8 cellular contexts compared by ENCODE assay signal in the genomic region with DNA sequence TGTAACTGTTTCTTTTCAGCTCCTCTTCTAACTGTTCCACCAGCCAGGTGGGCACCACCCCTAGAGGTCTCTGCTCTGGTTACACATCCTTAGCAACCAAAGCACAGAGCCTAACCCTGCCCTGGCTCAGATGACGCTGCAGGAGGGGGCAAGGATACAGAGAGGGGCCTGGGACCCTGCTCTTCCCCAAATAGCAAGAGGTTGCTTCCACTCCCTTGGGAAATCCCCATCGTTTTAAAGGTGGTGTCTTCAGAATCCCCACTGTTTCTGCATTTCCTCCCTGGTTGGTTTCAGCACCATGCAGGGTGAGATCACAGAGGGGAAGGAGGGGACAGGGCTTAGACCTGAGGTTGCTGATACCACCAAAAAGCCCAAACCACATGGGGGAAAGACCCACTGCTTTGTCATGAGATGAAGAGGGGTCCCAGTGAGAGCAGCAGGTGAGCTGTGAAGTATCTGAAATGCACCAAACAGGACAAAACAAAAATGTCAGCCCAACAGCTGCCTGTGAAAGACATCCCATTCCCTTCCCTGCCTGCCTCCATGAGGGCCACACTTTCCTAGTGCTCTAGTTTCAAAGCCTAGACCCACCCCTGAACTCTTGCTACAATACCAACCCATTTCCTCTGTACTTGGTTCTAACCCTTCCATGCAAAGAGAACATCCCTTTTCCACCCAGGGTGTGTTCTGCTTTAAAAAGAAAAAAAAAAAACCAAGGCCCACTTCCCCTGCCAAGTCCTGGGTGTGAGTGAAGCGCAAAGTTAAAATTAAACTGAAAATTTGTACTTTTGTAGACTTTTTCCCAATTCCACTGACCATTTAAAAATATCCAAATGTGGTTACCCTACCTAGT. TPM values are rescaled to one million over a fixed set of nuclear protein-coding genes. Genes with fewer than 3 reads are reported as not detected.
DNase-seq lines count a peak whose midpoint lies in the region; ATAC-seq, FAIRE-seq and TF ChIP-seq lines count a peak whose summit lies in the region.
"Had no signal": no experiment of that assay in that cellular context is flagged by ENCODE, and none has a peak within 500 bp of the region (broad histone marks: within the 10 kb centered on the region; RNA-seq: fewer than 3 reads in every experiment).

No MANE protein-coding gene starts in this region.

- no peak for FAIRE-seq in H54 (lab: Jason Lieb, UNC)
- FAIRE-seq: TTC549 had no signal

- CTCF ChIA-PET in activated CD4-positive, alpha-beta memory T cell treated with anti-CD3 and anti-CD28 coated beads, Interleukin-2, amount 10 ng/mL, durations not matched to agents 7 days and 5 days (lab: Charles Lee), result interaction anchor here (1.0 kb wide), 1 partner anchor 37 kb away, joined by 3 read pairs; no protein-coding TSS in a partner anchor

- H3K4me2 ChIP-seq in neuronal stem cell (ENCODE audit: insufficient read depth, low read length, poor library complexity, severe bottlenecking), result no peak overlapping the region

- H3K36me3 ChIP-seq in neuronal stem cell (replicated peaks in 1 of 2; ENCODE audit: control insufficient read depth in 2 of 2, insufficient read depth in 2 of 2, low read length in 2 of 2), result peaks cover 13 to 88% of the 10 kb centered on the region in 2 donors

- no peak overlapping the region for H2AK5ac ChIP-seq in neuronal stem cell (ENCODE audit: low read depth, low read length)

- ATAC-seq in GM19372 (IDR thresholded peaks at IDR 0.05; ENCODE audit: low read depth, unreplicated experiment) (peak; percentile 51), HG03378 (IDR thresholded peaks at IDR 0.05; ENCODE audit: unreplicated experiment) (peak; percentile 62)

- no peak overlapping the region for H2AFZ ChIP-seq in neuronal stem cell (ENCODE audit: low read length)

- H4K91ac ChIP-seq in neuronal stem cell (ENCODE audit: low read depth, low read length, poor library complexity), result no peak overlapping the region

- no peak overlapping the region for H2BK5ac ChIP-seq in neuronal stem cell (ENCODE audit: low read length)

- no peaks in the 10 kb centered on the region for H3K9me3 ChIP-seq in neuronal stem cell (replicated peaks in 1 of 2; ENCODE audit: control insufficient read depth in 2 of 2, insufficient read depth in 1 of 2, low read depth in 1 of 2, low read length in 2 of 2)

- H3K4me1 Mint-ChIP-seq in activated CD4-positive, alpha-beta memory T cell treated with anti-CD3 and anti-CD28 coated beads, Interleukin-2, amount 10 ng/mL, durations not matched to agents 7 days and 5 days, result peaks cover 72% of the 10 kb centered on the region

- no peak overlapping the region for H4K8ac ChIP-seq in neuronal stem cell (ENCODE audit: low read depth, low read length)

- H3K9ac ChIP-seq in neuronal stem cell (ENCODE audit: low read depth, low read length, poor library complexity), result no peak overlapping the region

- H2BK15ac ChIP-seq in neuronal stem cell (ENCODE audit: low read length), result no peak overlapping the region

- H3K36me3 Mint-ChIP-seq in activated CD4-positive, alpha-beta memory T cell treated with anti-CD3 and anti-CD28 coated beads, Interleukin-2, amount 10 ng/mL, durations not matched to agents 7 days and 5 days (ENCODE audit: low read depth), result peaks cover 28% of the 10 kb centered on the region

- H3K27me3 Mint-ChIP-seq in activated CD4-positive, alpha-beta memory T cell treated with anti-CD3 and anti-CD28 coated beads, Interleukin-2, amount 10 ng/mL, durations not matched to agents 7 days and 5 days, result no peaks in the 10 kb centered on the region

- no peak overlapping the region for H3K27ac ChIP-seq in neuronal stem cell (replicated peaks; ENCODE audit: low read length)

- H3K27me3 ChIP-seq in neuronal stem cell (ENCODE audit: control insufficient read depth in 3 of 3, insufficient read depth in 3 of 3, low read depth in 1 of 3, low read length in 3 of 3), result no peaks in the 10 kb centered on the region

- peaks cover 13% of the 10 kb centered on the region for H3K79me1 ChIP-seq in neuronal stem cell (ENCODE audit: low read depth, low read length)

- no peak overlapping the region for H3K23ac ChIP-seq in neuronal stem cell (ENCODE audit: low read depth, low read length, poor library complexity)

- H3K4me1 ChIP-seq in neuronal stem cell (ENCODE audit: control insufficient read depth in 2 of 2, insufficient read depth in 1 of 2, low read depth in 1 of 2, low read length in 2 of 2), result peaks cover 26 to 52% of the 10 kb centered on the region in 2 donors

- no peak overlapping the region for H3K14ac ChIP-seq in neuronal stem cell (ENCODE audit: low read length)

- H2BK12ac ChIP-seq in neuronal stem cell (ENCODE audit: low read length), result no peak overlapping the region

- no peak overlapping the region for H2BK120ac ChIP-seq in neuronal stem cell (ENCODE audit: low read depth, low read length)

- peak overlapping the region; percentile 88 for H3K27ac Mint-ChIP-seq in activated CD4-positive, alpha-beta memory T cell treated with anti-CD3 and anti-CD28 coated beads, Interleukin-2, amount 10 ng/mL, durations not matched to agents 7 days and 5 days

- peak overlapping the region; percentile 24 for H3K4me3 Mint-ChIP-seq in activated CD4-positive, alpha-beta memory T cell treated with anti-CD3 and anti-CD28 coated beads, Interleukin-2, amount 10 ng/mL, durations not matched to agents 7 days and 5 days

- POLR2A ChIA-PET in activated CD4-positive, alpha-beta memory T cell treated with anti-CD3 and anti-CD28 coated beads, Interleukin-2, amount 10 ng/mL, durations not matched to agents 7 days and 5 days (lab: Charles Lee), result interaction anchor here (0.6 to 6.3 kb wide), 6 partner anchors 23 to 583 kb away, joined by 3 to 97 read pairs (median 3); a partner anchor contains a TSS

- no CpG with 5 or more reads among the region's 3 CpGs for WGBS in neuronal stem cell (ENCODE audit: extremely low coverage in 2 of 2, insufficient read length in 2 of 2, insufficient replicate concordance in 1 of 2), 2 donors

- H3K9me3 Mint-ChIP-seq in activated CD4-positive, alpha-beta memory T cell treated with anti-CD3 and anti-CD28 coated beads, Interleukin-2, amount 10 ng/mL, durations not matched to agents 7 days and 5 days, result no peaks in the 10 kb centered on the region

- H3K4me3 ChIP-seq in neuronal stem cell (ENCODE audit: low read length in 2 of 2), result no peak overlapping the region

- peak; percentile 55 for DNase-seq in activated CD4-positive, alpha-beta memory T cell treated with anti-CD3 and anti-CD28 coated beads, Interleukin-2, amount 10 ng/mL, durations not matched to agents 7 days and 5 days
- peak; percentile 52 for DNase-seq in iPS-NIHi7 (ENCODE audit: extremely low spot score)
- DNase-seq in HuH-7.5 (ENCODE audit: low spot score), result no peak
- no peak for DNase-seq in neuronal stem cell (ENCODE audit: low spot score)
- no peak for DNase-seq in H54 (ENCODE audit: insufficient read length, low spot score)

- H3K4ac ChIP-seq in neuronal stem cell (ENCODE audit: low read length), result no peak overlapping the region

- no peak overlapping the region for H3K18ac ChIP-seq in neuronal stem cell (ENCODE audit: low read length)

- no peak for TF ChIP-seq POLR2A in H54 (IDR thresholded peaks at IDR 0.05; ENCODE audit: low read depth, low read length)

RNA-seq across cellular contexts. Expression of a gene that starts 29.0 kb away (rescaled TPM):
- total RNA-seq in activated CD4-positive, alpha-beta memory T cell treated with anti-CD3 and anti-CD28 coated beads, Interleukin-2, amount 10 ng/mL, durations not matched to agents 7 days and 5 days, result 100 to 1,000 TPM; 190 to 194 TPM
- 488 TPM for polyA plus RNA-seq in neuronal stem cell (2013, experiment 1 of 2)
- polyA plus RNA-seq in neuronal stem cell (2013, experiment 2 of 2), result 480 TPM

Comparison
In these comparisons a context has a peak if more than half of its experiments do, and no peak if none do; other contexts are left out.
1. DNase-seq: peak in activated CD4-positive, alpha-beta memory T cell treated with anti-CD3 and anti-CD28 coated beads, Interleukin-2, amount 10 ng/mL, durations not matched to agents 7 days and 5 days (single experiment) and iPS-NIHi7 (single experiment); none in HuH-7.5 (single experiment), neuronal stem cell (single experiment) and H54 (single experiment).